1 cellular context compared by ENCODE assay signal in the genomic region with DNA sequence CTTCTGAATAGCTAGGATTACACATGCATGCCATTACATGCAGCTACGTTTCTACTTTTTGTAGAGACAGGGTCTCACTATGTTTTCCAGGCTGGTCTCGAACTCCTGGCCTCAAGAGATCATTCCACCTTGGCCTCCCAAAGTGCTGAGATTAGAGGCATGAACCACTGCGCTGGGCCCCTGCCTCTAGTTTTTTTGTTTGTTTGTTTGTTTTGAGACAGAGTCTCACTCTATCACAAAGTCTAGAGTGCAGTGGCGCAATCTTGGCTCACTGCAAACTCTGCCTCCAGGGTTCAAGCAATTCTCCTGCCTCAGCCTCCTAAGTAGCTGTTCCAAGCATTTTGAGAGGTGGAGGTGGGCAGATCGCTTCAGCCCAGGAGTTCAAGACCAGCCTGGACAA. TPM values are rescaled to one million over a fixed set of nuclear protein-coding genes. Genes with fewer than 3 reads are reported as not detected.
"Had no signal": no experiment of that assay in that cellular context is flagged by ENCODE, and none has a peak within 500 bp of the region (broad histone marks: within the 10 kb centered on the region; RNA-seq: fewer than 3 reads in every experiment).

No MANE protein-coding gene starts in this region.

RNA-seq across cellular contexts. Expression of gene NPIPA5, which starts 43.6 kb away (rescaled TPM):
- total RNA-seq: hepatocyte had no signal
